In genomic region chr11:62881579-62882427, GRCh38 we compare ENCODE assay signal across 8 cellular contexts. TPM values are rescaled to one million over a fixed set of nuclear protein-coding genes. Genes with fewer than 3 reads are reported as not detected.
DNase-seq lines count a peak whose midpoint lies in the region; TF ChIP-seq lines count a peak whose summit lies in the region.

No MANE protein-coding gene starts in this region.

- H3K36me3 ChIP-seq in Caco-2 (ENCODE audit: control insufficient read depth, insufficient read depth, low read length), result peaks cover 18% of the 10 kb centered on the region

- peaks cover 56% of the 10 kb centered on the region for H3K4me1 ChIP-seq in Caco-2

- CTCF ChIA-PET in Caco-2 (lab: Charles Lee), result interaction anchor here (0.7 to 1.7 kb wide), 6 partner anchors 8 to 290 kb away, joined by 3 to 8 read pairs (median 4); partner anchors contain the start of genes TMEM179B and TUT1

- BruUV-seq in Caco-2 (replicated peaks; lab: Mats Ljungman, UMichigan), result TSS peak; percentile 42

- H3K4me3 ChIP-seq in Caco-2 (ENCODE audit: low read depth, low read length), result peak overlapping the region; percentile 99

- no peaks in the 10 kb centered on the region for H3K9me3 Mint-ChIP-seq in Caco-2 (ENCODE audit: unreplicated experiment)
- H3K9me3 Mint-ChIP-seq in nephron, result no peaks in the 10 kb centered on the region

- no peaks in the 10 kb centered on the region for H3K27me3 Mint-ChIP-seq in Caco-2 (ENCODE audit: insufficient read depth, unreplicated experiment)
- H3K27me3 Mint-ChIP-seq in nephron (ENCODE audit: low read depth), result no peaks in the 10 kb centered on the region

- H3K4me3 Mint-ChIP-seq in Caco-2 (ENCODE audit: unreplicated experiment), result peak overlapping the region; percentile 97
- peak overlapping the region; percentile 99 to 100 (median 100) for H3K4me3 Mint-ChIP-seq in nephron

- peaks cover 100% of the 10 kb centered on the region for H3K36me3 Mint-ChIP-seq in Caco-2 (ENCODE audit: insufficient read depth, unreplicated experiment)
- peaks cover 53% of the 10 kb centered on the region for H3K36me3 Mint-ChIP-seq in nephron (ENCODE audit: low read depth)

- peaks cover 45% of the 10 kb centered on the region for H3K4me1 Mint-ChIP-seq in Caco-2 (ENCODE audit: low read depth, unreplicated experiment)
- peaks cover 52% of the 10 kb centered on the region for H3K4me1 Mint-ChIP-seq in nephron

- POLR2A ChIA-PET in Caco-2 (lab: Charles Lee), result interaction anchor here (0.6 to 1.9 kb wide), 15 partner anchors 8 to 290 kb away, joined by 3 to 24 read pairs (median 5); partner anchors contain the start of genes HNRNPUL2, STX5, TAF6L and TMEM179B

- no peaks in the 10 kb centered on the region for H3K9me3 ChIP-seq in Caco-2

- H3K27ac Mint-ChIP-seq in Caco-2 (ENCODE audit: unreplicated experiment) (peak overlapping the region; percentile 99), nephron (peak overlapping the region; percentile 99 to 100 (median 99))

- H3K27me3 ChIP-seq in Caco-2 (replicated peaks; ENCODE audit: control insufficient read depth, insufficient read depth, low read length), result no peaks in the 10 kb centered on the region

- peak; percentile 97 to 99 for DNase-seq in Caco-2
- DNase-seq in GM20000 (ENCODE audit: low spot score), result peak; percentile 86
- peak; percentile 87 for DNase-seq in HS-5 (ENCODE audit: low read depth)
- DNase-seq in activated T-helper 1 cell treated with Interleukin-2 at 50 U/mL for 16 hours (ENCODE audit: low read depth), result peak; percentile 87
- peak; percentile 97 for DNase-seq in fibroblast of gingiva (ENCODE audit: low read depth)
- DNase-seq in stimulated activated naive CD4-positive, alpha-beta T cell treated with Interleukin-2 at 50 U/mL for 16 hours (lab: John Stamatoyannopoulos, UW), result peak; percentile 96

- TF ChIP-seq CTCF in Caco-2 (IDR thresholded peaks at IDR 0.05; ENCODE audit: insufficient read depth in 1 of 2, low read depth in 1 of 2, low read length in 1 of 2, severe bottlenecking in 1 of 2, unreplicated experiment in 1 of 2) (no peak), GM20000 (IDR thresholded peaks at IDR 0.05; ENCODE audit: extremely low read depth, missing control alignments) (no peak), nephron (IDR thresholded peaks at IDR 0.05; ENCODE audit: unreplicated experiment in 3 of 3) (peak in 1 of 3 experiments; percentile 5)

- intact Hi-C loops in Caco-2 (cut with micrococcal nuclease; ENCODE audit: unreplicated experiment), result loop anchor here (1.0 to 2.0 kb wide), 4 partner anchors 7 to 95 kb away; partner anchors contain the start of gene TMEM179B

TF ChIP-seq in PFSK-1, 5 proteins besides CTCF, POLR2A, EP300 and RAD21:
- TF ChIP-seq FOXP2 (optimal IDR thresholded peaks at IDR 0.05; ENCODE audit: borderline replicate concordance, extremely low read depth, extremely low read length, insufficient read depth), result peak; percentile 11
- TF ChIP-seq REST (IDR thresholded peaks at IDR 0.05; ENCODE audit: insufficient read depth in 1 of 2, low read depth in 2 of 2, low read length in 2 of 2), result peak in 1 of 2 experiments; percentile 35; a peak in 1 of 4 replicates
- no peak; the same call in 1 of the 2 replicates for TF ChIP-seq TAF1 (IDR thresholded peaks at IDR 0.05; ENCODE audit: borderline replicate concordance, insufficient read depth, low read length)
- TF ChIP-seq POLR2AphosphoS5 (IDR thresholded peaks at IDR 0.05; ENCODE audit: low read depth, low read length), result peak; percentile 26; the same call in 1 of the 2 replicates
- TF ChIP-seq SIN3A (IDR thresholded peaks at IDR 0.05; ENCODE audit: borderline replicate concordance, insufficient read depth, low read length), result peak; percentile 47

RNA-seq across cellular contexts. Expression of gene SLC3A2, which starts 1.1 kb away (rescaled TPM):
- 763 and 879 TPM in 2 replicates for total RNA-seq in Caco-2 (2022)
- 1,866 TPM for polyA plus RNA-seq in PFSK-1 (2012; ENCODE audit: insufficient read length, low read depth)

RNA-seq across cellular contexts. Expression of gene CHRM1, which starts 39.4 kb away (rescaled TPM):
- not detected in 2 replicates for total RNA-seq in Caco-2 (2022)
- polyA plus RNA-seq in PFSK-1 (2012; ENCODE audit: insufficient read length, low read depth), result not detected

RNA-seq across cellular contexts. Expression of gene WDR74, which starts 42.4 kb away (rescaled TPM):
- 112 and 115 TPM in 2 replicates for total RNA-seq in Caco-2 (2022)
- 263 TPM for polyA plus RNA-seq in PFSK-1 (2012; ENCODE audit: insufficient read length, low read depth)

RNA-seq across cellular contexts. Expression of gene TEX54, which starts 49.2 kb away (rescaled TPM):
- total RNA-seq in Caco-2 (2022), result 0.95 TPM in 1 of 2 replicates, not detected in the other
- polyA plus RNA-seq in PFSK-1 (2012; ENCODE audit: insufficient read length, low read depth), result not detected

RNA-seq across cellular contexts. Expression of gene STX5, which starts 50.0 kb away (rescaled TPM):
- total RNA-seq in Caco-2 (2022), result 39.9 and 44.2 TPM in 2 replicates
- polyA plus RNA-seq in PFSK-1 (2012; ENCODE audit: insufficient read length, low read depth), result 49.5 TPM

Comparison
In these comparisons a context has a peak if more than half of its experiments do, and no peak if none do; other contexts are left out.
1. Peak in every context shown above with its lines: DNase-seq and H3K4me3 ChIP-seq.